ENCODE assay signal across 19 cellular contexts in the genomic region with DNA sequence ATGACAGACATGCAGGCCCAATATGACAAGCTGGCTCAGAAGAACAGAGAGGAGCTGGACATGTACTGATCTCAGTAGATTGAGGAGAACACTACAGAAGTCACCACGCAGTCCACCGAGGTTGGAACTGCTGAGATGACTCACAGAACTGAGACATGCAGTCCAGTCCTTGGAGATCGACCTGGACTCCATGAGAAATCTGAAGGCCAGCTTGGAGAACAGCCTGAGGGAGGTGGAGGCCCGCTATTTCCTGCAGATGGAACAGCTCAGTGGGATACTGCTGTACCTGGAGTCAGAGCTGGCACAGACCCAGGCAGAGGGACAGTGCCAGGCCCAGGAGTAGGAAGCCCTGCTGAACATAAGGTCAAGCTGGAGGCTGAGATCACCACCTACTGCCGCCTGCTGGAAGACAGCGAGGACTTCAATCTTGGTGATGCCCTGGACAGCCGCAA. TPM values are rescaled to one million over a fixed set of nuclear protein-coding genes. Genes with fewer than 3 reads are reported as not detected.
A peak's percentile ranks its signal among the peaks of the same experiment; 100 is the strongest.
DNase-seq lines count a peak whose midpoint lies in the region; ATAC-seq and TF ChIP-seq lines count a peak whose summit lies in the region.
"Had no signal": no experiment of that assay in that cellular context is flagged by ENCODE, and none has a peak within 500 bp of the region (broad histone marks: within the 10 kb centered on the region; RNA-seq: fewer than 3 reads in every experiment).

No MANE protein-coding gene starts in this region.

- peaks cover 30% of the 10 kb centered on the region for H3K36me3 Mint-ChIP-seq in activated CD8-positive, alpha-beta T cell treated with anti-CD3 and anti-CD28 coated beads for 36 hours (ENCODE audit: low read depth)
- peaks cover 32% of the 10 kb centered on the region for H3K36me3 Mint-ChIP-seq in activated CD8-positive, alpha-beta T cell treated with anti-CD3 and anti-CD28 coated beads, Interleukin-2, amount 10 ng/mL, durations not matched to agents 7 days and 5 days (ENCODE audit: low read depth)
- peaks cover 48% of the 10 kb centered on the region for H3K36me3 Mint-ChIP-seq in stimulated activated naive CD8-positive, alpha-beta T cell treated with anti-CD3 and anti-CD28 coated beads, Interleukin-15, Interleukin-2, amounts not matched to agents 100 ng/mL and 50 ng/mL, for 24 hours (ENCODE audit: low read depth)

- H3K36me3 ChIP-seq in RWPE2 (ENCODE audit: low read depth) = peaks cover 44% of the 10 kb centered on the region

- no peak overlapping the region for H3K4me3 Mint-ChIP-seq in activated CD8-positive, alpha-beta T cell treated with anti-CD3 and anti-CD28 coated beads for 36 hours
- H3K4me3 Mint-ChIP-seq in activated CD8-positive, alpha-beta T cell treated with anti-CD3 and anti-CD28 coated beads, Interleukin-2, amount 10 ng/mL, durations not matched to agents 7 days and 5 days = no peak overlapping the region
- no peak overlapping the region for H3K4me3 Mint-ChIP-seq in stimulated activated naive CD8-positive, alpha-beta T cell treated with anti-CD3 and anti-CD28 coated beads, Interleukin-15, Interleukin-2, amounts not matched to agents 100 ng/mL and 50 ng/mL, for 24 hours
- H3K4me3 Mint-ChIP-seq: activated naive CD4-positive, alpha-beta T cell treated with anti-CD3 and anti-CD28 coated beads, Interleukin-2, amount 50 U/mL, for 24 hours; nephron had no signal

- intact Hi-C loops in activated CD8-positive, alpha-beta T cell treated with anti-CD3 and anti-CD28 coated beads for 36 hours (cut with micrococcal nuclease) = no loop called here
- intact Hi-C loops in dorsolateral prefrontal cortex (cut with DNase I) = no loop called here

- CTCF ChIA-PET in activated CD8-positive, alpha-beta T cell treated with anti-CD3 and anti-CD28 coated beads for 36 hours (lab: Charles Lee) = interaction anchor here (0.8 to 1.6 kb wide), 4 partner anchors 11 to 114 kb away, joined by 3 to 7 read pairs (median 6); no protein-coding TSS in a partner anchor
- CTCF ChIA-PET in activated CD8-positive, alpha-beta T cell treated with anti-CD3 and anti-CD28 coated beads, Interleukin-2, amount 10 ng/mL, durations not matched to agents 7 days and 5 days (lab: Charles Lee) = interaction anchor here (1.3 kb wide), 1 partner anchor 128 kb away, joined by 3 read pairs; no protein-coding TSS in a partner anchor

- no peaks in the 10 kb centered on the region for H3K4me1 ChIP-seq in RWPE2 (ENCODE audit: insufficient read depth, poor library complexity, severe bottlenecking)
- H3K4me1 ChIP-seq: upper lobe of right lung had no signal

- ATAC-seq in activated CD8-positive, alpha-beta T cell treated with anti-CD3 and anti-CD28 coated beads for 36 hours = no peak
- no peak for ATAC-seq in activated CD8-positive, alpha-beta T cell treated with anti-CD3 and anti-CD28 coated beads, Interleukin-2, amount 10 ng/mL, durations not matched to agents 7 days and 5 days
- ATAC-seq in RWPE2 (ENCODE audit: low read depth) (no peak), HG03196 (IDR thresholded peaks at IDR 0.05; ENCODE audit: unreplicated experiment) (no peak), HG02870 (IDR thresholded peaks at IDR 0.05; ENCODE audit: unreplicated experiment) (no peak)
- ATAC-seq: upper lobe of right lung had no signal

- H3K4me3 ChIP-seq in RWPE2 (ENCODE audit: severe bottlenecking) (no peak overlapping the region), dorsolateral prefrontal cortex (no peak overlapping the region)
- H3K4me3 ChIP-seq: upper lobe of right lung had no signal

- no peak overlapping the region for H3K27ac ChIP-seq in RWPE2 (ENCODE audit: poor library complexity, severe bottlenecking)
- peak overlapping the region in 51 of 59 donors; percentile 7 to 90 (median 77) for H3K27ac ChIP-seq in dorsolateral prefrontal cortex
- H3K27ac ChIP-seq: C4-2B, upper lobe of right lung had no signal

- H3K27me3 ChIP-seq in RWPE2 (ENCODE audit: insufficient read depth, poor library complexity, severe bottlenecking) = no peaks in the 10 kb centered on the region
- no peaks in the 10 kb centered on the region for H3K27me3 ChIP-seq in dorsolateral prefrontal cortex
- H3K27me3 ChIP-seq: upper lobe of right lung had no signal

- no peaks in the 10 kb centered on the region for H3K27me3 Mint-ChIP-seq in activated CD8-positive, alpha-beta T cell treated with anti-CD3 and anti-CD28 coated beads for 36 hours
- H3K27me3 Mint-ChIP-seq in activated CD8-positive, alpha-beta T cell treated with anti-CD3 and anti-CD28 coated beads, Interleukin-2, amount 10 ng/mL, durations not matched to agents 7 days and 5 days (ENCODE audit: low read depth) = no peaks in the 10 kb centered on the region
- no peaks in the 10 kb centered on the region for H3K27me3 Mint-ChIP-seq in stimulated activated naive CD8-positive, alpha-beta T cell treated with anti-CD3 and anti-CD28 coated beads, Interleukin-15, Interleukin-2, amounts not matched to agents 100 ng/mL and 50 ng/mL, for 24 hours
- H3K27me3 Mint-ChIP-seq: activated naive CD4-positive, alpha-beta T cell treated with anti-CD3 and anti-CD28 coated beads, Interleukin-2, amount 50 U/mL, for 24 hours had no signal

- no peak for TF ChIP-seq CTCF in activated CD8-positive, alpha-beta T cell treated with anti-CD3 and anti-CD28 coated beads for 36 hours (IDR thresholded peaks at IDR 0.05)
- peak; percentile 11 for TF ChIP-seq CTCF in RWPE2 (IDR thresholded peaks at IDR 0.05; ENCODE audit: poor library complexity, severe bottlenecking)
- TF ChIP-seq CTCF in dorsolateral prefrontal cortex (IDR thresholded peaks at IDR 0.05 in 54 of 56, conservative IDR thresholded peaks at IDR 0.05 in 2 of 56; ENCODE audit: low read depth in 1 of 56, partially characterized antibody in 56 of 56) = no peak

- no peaks in the 10 kb centered on the region for H3K9me3 ChIP-seq in RWPE2 (ENCODE audit: severe bottlenecking)
- H3K9me3 ChIP-seq: upper lobe of right lung had no signal

- peaks cover 5% of the 10 kb centered on the region for H3K4me1 Mint-ChIP-seq in activated CD8-positive, alpha-beta T cell treated with anti-CD3 and anti-CD28 coated beads for 36 hours (ENCODE audit: low read depth)
- no peaks in the 10 kb centered on the region for H3K4me1 Mint-ChIP-seq in activated CD8-positive, alpha-beta T cell treated with anti-CD3 and anti-CD28 coated beads, Interleukin-2, amount 10 ng/mL, durations not matched to agents 7 days and 5 days (ENCODE audit: low read depth)
- peaks cover 18% of the 10 kb centered on the region for H3K4me1 Mint-ChIP-seq in stimulated activated naive CD8-positive, alpha-beta T cell treated with anti-CD3 and anti-CD28 coated beads, Interleukin-15, Interleukin-2, amounts not matched to agents 100 ng/mL and 50 ng/mL, for 24 hours (ENCODE audit: low read depth)
- H3K4me1 Mint-ChIP-seq: activated naive CD4-positive, alpha-beta T cell treated with anti-CD3 and anti-CD28 coated beads, Interleukin-2, amount 50 U/mL, for 24 hours; nephron had no signal

- H3K9me3 Mint-ChIP-seq in activated CD8-positive, alpha-beta T cell treated with anti-CD3 and anti-CD28 coated beads for 36 hours = no peaks in the 10 kb centered on the region
- H3K9me3 Mint-ChIP-seq in activated CD8-positive, alpha-beta T cell treated with anti-CD3 and anti-CD28 coated beads, Interleukin-2, amount 10 ng/mL, durations not matched to agents 7 days and 5 days (ENCODE audit: insufficient read depth) = no peaks in the 10 kb centered on the region
- H3K9me3 Mint-ChIP-seq in stimulated activated naive CD8-positive, alpha-beta T cell treated with anti-CD3 and anti-CD28 coated beads, Interleukin-15, Interleukin-2, amounts not matched to agents 100 ng/mL and 50 ng/mL, for 24 hours = no peaks in the 10 kb centered on the region
- H3K9me3 Mint-ChIP-seq: activated naive CD4-positive, alpha-beta T cell treated with anti-CD3 and anti-CD28 coated beads, Interleukin-2, amount 50 U/mL, for 24 hours; nephron had no signal

- DNase-seq in activated CD8-positive, alpha-beta T cell treated with anti-CD3 and anti-CD28 coated beads for 36 hours = no peak
- DNase-seq in activated CD8-positive, alpha-beta T cell treated with anti-CD3 and anti-CD28 coated beads, Interleukin-2, amount 10 ng/mL, durations not matched to agents 7 days and 5 days = no peak
- DNase-seq in RWPE2 (ENCODE audit: low spot score) = no peak
- peak in 2 of 10 donors; percentile 26 to 74 for DNase-seq in dorsolateral prefrontal cortex
- DNase-seq in GOT3 (lab: John Stamatoyannopoulos, UW) = no peak
- DNase-seq: activated CD4-positive, alpha-beta T cell treated with anti-CD3 and anti-CD28 coated beads for 1 hour; dermis blood vessel endothelial cell; DMS79; mammary epithelial cell; NCI-H2081; SHP77 treated with DMSO at 0.1 percent for 48 hours; stimulated activated naive CD4-positive, alpha-beta T cell treated with Interleukin-2 at 50 U/mL for 16 hours; upper lobe of right lung had no signal

- peak overlapping the region; percentile 37 for H3K27ac Mint-ChIP-seq in activated CD8-positive, alpha-beta T cell treated with anti-CD3 and anti-CD28 coated beads for 36 hours
- no peak overlapping the region for H3K27ac Mint-ChIP-seq in activated CD8-positive, alpha-beta T cell treated with anti-CD3 and anti-CD28 coated beads, Interleukin-2, amount 10 ng/mL, durations not matched to agents 7 days and 5 days
- H3K27ac Mint-ChIP-seq in stimulated activated naive CD8-positive, alpha-beta T cell treated with anti-CD3 and anti-CD28 coated beads, Interleukin-15, Interleukin-2, amounts not matched to agents 100 ng/mL and 50 ng/mL, for 24 hours = peak overlapping the region; percentile 23
- H3K27ac Mint-ChIP-seq: activated naive CD4-positive, alpha-beta T cell treated with anti-CD3 and anti-CD28 coated beads, Interleukin-2, amount 50 U/mL, for 24 hours; nephron had no signal

- POLR2A ChIA-PET in activated CD8-positive, alpha-beta T cell treated with anti-CD3 and anti-CD28 coated beads for 36 hours (lab: Charles Lee) = no interaction called here
- POLR2A ChIA-PET in activated CD8-positive, alpha-beta T cell treated with anti-CD3 and anti-CD28 coated beads, Interleukin-2, amount 10 ng/mL, durations not matched to agents 7 days and 5 days (lab: Charles Lee) = no interaction called here

RNA-seq across cellular contexts. Expression of gene RNF114, which starts 21.3 kb away (rescaled TPM):
- total RNA-seq in activated CD8-positive, alpha-beta T cell treated with anti-CD3 and anti-CD28 coated beads for 36 hours = 10 to 100 TPM; 68.4 to 70.5 TPM
- total RNA-seq in activated CD8-positive, alpha-beta T cell treated with anti-CD3 and anti-CD28 coated beads, Interleukin-2, amount 10 ng/mL, durations not matched to agents 7 days and 5 days = 10 to 100 TPM; 50.1 to 54.8 TPM
- total RNA-seq in dorsolateral prefrontal cortex = 10 to 100 TPM; 47.5 to 93.9 (median 61.7) TPM

RNA-seq across cellular contexts. Expression of gene SNAI1, which starts 25.3 kb away (rescaled TPM):
- 1 to 10 TPM in 1 of 2 experiments, under 1 TPM in 1; 0.90 to 1.4 TPM for total RNA-seq in activated CD8-positive, alpha-beta T cell treated with anti-CD3 and anti-CD28 coated beads for 36 hours
- under 1 TPM; 0.37 to 0.47 TPM for total RNA-seq in activated CD8-positive, alpha-beta T cell treated with anti-CD3 and anti-CD28 coated beads, Interleukin-2, amount 10 ng/mL, durations not matched to agents 7 days and 5 days
- total RNA-seq in dorsolateral prefrontal cortex = 1 to 10 TPM in 105 of 120 experiments, under 1 TPM in 14, not detected in 1; 0.39 to 6.9 (median 1.8) TPM
- total RNA-seq: mammary epithelial cell had no signal

RNA-seq across cellular contexts. Expression of gene SPATA2, which starts 42.2 kb away (rescaled TPM):
- 1 to 10 TPM; 6.2 to 7.4 TPM for total RNA-seq in activated CD8-positive, alpha-beta T cell treated with anti-CD3 and anti-CD28 coated beads for 36 hours
- 1 to 10 TPM; 7.6 to 7.7 TPM for total RNA-seq in activated CD8-positive, alpha-beta T cell treated with anti-CD3 and anti-CD28 coated beads, Interleukin-2, amount 10 ng/mL, durations not matched to agents 7 days and 5 days
- total RNA-seq in dorsolateral prefrontal cortex = 10 to 100 TPM; 23.0 to 60.6 (median 41.6) TPM
